15 cellular contexts compared by ENCODE assay signal in the genomic region with DNA sequence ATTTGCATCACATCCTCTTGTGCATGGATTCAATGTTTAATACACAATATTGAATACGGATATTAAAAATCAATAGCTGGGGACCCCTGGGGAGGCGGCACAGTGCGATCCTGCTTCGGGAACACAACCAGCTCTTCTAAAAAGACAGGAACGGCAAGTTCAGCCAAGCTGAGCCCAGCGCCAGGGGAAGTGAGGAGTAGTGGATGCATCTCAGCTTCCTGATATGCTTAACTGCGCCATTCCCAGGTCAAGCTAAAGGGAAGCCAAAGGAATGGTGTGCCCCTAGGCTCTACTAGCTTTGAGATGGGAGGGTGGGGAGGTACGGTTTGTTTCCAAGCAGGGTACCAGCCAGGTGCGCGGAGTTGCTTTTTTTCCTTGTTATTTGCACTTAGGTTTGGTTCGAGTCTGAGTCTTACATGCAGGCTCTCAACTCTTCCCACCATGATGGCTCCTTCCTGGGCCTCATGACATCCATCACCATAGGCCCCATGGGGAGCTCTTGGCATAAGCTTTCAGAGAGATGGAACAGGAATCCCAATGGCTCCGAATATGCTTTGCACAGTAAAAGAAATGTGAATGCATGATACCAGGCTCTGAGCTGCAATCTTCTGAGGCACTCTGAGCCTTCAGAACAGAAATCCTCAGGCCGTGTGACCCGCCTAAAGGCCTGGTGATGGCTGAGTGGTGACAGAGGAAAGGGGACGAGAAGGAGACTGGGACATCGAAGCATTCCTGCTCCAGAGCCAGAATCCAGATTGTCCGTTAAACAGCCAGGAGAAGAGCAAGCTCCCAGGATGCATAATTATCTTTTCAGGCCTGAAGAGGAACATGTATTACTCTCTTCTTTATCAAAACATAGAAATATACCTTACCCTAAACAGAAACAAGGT. TPM values are rescaled to one million over a fixed set of nuclear protein-coding genes. Genes with fewer than 3 reads are reported as not detected.
DNase-seq lines count a peak whose midpoint lies in the region; ATAC-seq, FAIRE-seq and TF ChIP-seq lines count a peak whose summit lies in the region.
"Had no signal": no experiment of that assay in that cellular context is flagged by ENCODE, and none has a peak within 500 bp of the region (broad histone marks: within the 10 kb centered on the region; RNA-seq: fewer than 3 reads in every experiment).

No MANE protein-coding gene starts in this region.

- H3K9me3 ChIP-seq in cardiac muscle cell (ENCODE audit: low read depth) (no peaks in the 10 kb centered on the region), SK-N-MC (ENCODE audit: low read depth, low read length) (no peaks in the 10 kb centered on the region), iPS-20b (ENCODE audit: insufficient read depth, low read depth, low read length) (no peaks in the 10 kb centered on the region)
- H3K9me3 ChIP-seq: breast epithelium, tibial artery had no signal

- TF ChIP-seq CTCF in cardiac muscle cell (IDR thresholded peaks at IDR 0.05; ENCODE audit: low read depth, low read length) (no peak), D721Med (IDR thresholded peaks at IDR 0.05; ENCODE audit: insufficient read depth, missing control alignments) (no peak)

- H3K4me1 ChIP-seq in cardiac muscle cell (ENCODE audit: low read depth) (peaks cover 49% of the 10 kb centered on the region), iPS-20b (ENCODE audit: insufficient read depth, low read length) (peaks cover 16% of the 10 kb centered on the region; the same call in 1 of the 2 replicates)
- H3K4me1 ChIP-seq: breast epithelium had no signal

- peak overlapping the region; percentile 89 for H3K27ac Mint-ChIP-seq in stimulated activated naive B cell treated with anti-CD40 and anti-IgM and Interleukin-4, amounts not matched to agents 10 μg/mL and 1 μg/mL and 100 μg/mL, for 72 hours
- H3K27ac Mint-ChIP-seq: activated CD4-positive, alpha-beta T cell treated with anti-CD3 and anti-CD28 coated beads, Interleukin-2, amount 10 ng/mL, durations not matched to agents 24 days and 14 days; activated naive CD4-positive, alpha-beta T cell treated with anti-CD3 and anti-CD28 coated beads, Interleukin-2, amount 50 U/mL, for 24 hours had no signal

- H3K4me3 ChIP-seq in cardiac muscle cell (no peak overlapping the region), SK-N-MC (peak overlapping the region; percentile 59), iPS-20b (ENCODE audit: low read length) (peak overlapping the region; percentile 72; the same call in 1 of the 2 replicates)
- H3K4me3 ChIP-seq: breast epithelium, tibial artery had no signal

- no peaks in the 10 kb centered on the region for H3K9me3 Mint-ChIP-seq in stimulated activated naive B cell treated with anti-CD40 and anti-IgM and Interleukin-4, amounts not matched to agents 10 μg/mL and 1 μg/mL and 100 μg/mL, for 72 hours
- no peaks in the 10 kb centered on the region for H3K9me3 Mint-ChIP-seq in activated T-cell treated with anti-CD3 and anti-CD28 coated beads, Interleukin-2, amount 50 U/mL, for 4 hours
- H3K9me3 Mint-ChIP-seq: activated CD4-positive, alpha-beta T cell treated with anti-CD3 and anti-CD28 coated beads, Interleukin-2, amount 10 ng/mL, durations not matched to agents 24 days and 14 days; activated naive CD4-positive, alpha-beta T cell treated with anti-CD3 and anti-CD28 coated beads, Interleukin-2, amount 50 U/mL, for 24 hours had no signal

- FAIRE-seq in D721Med (lab: Jason Lieb, UNC), result no peak

- peaks cover 0 to 6% of the 10 kb centered on the region in 2 donors for H3K36me3 Mint-ChIP-seq in stimulated activated naive B cell treated with anti-CD40 and anti-IgM and Interleukin-4, amounts not matched to agents 10 μg/mL and 1 μg/mL and 100 μg/mL, for 72 hours
- H3K36me3 Mint-ChIP-seq in activated T-cell treated with anti-CD3 and anti-CD28 coated beads, Interleukin-2, amount 50 U/mL, for 4 hours (ENCODE audit: insufficient read depth), result no peaks in the 10 kb centered on the region
- H3K36me3 Mint-ChIP-seq: activated naive CD4-positive, alpha-beta T cell treated with anti-CD3 and anti-CD28 coated beads, Interleukin-2, amount 50 U/mL, for 24 hours had no signal

- DNase-seq in cardiac muscle cell (ENCODE audit: low read depth in 1 of 2, low spot score in 1 of 2) (peak in 1 of 2 donors; percentile 82), Right ventricle myocardium inferior (ENCODE audit: missing footprints) (no peak), SK-N-MC (ENCODE audit: low read depth, low spot score) (no peak), NAMALWA (ENCODE audit: low spot score) (no peak), D721Med (ENCODE audit: insufficient read length, low spot score) (no peak)
- DNase-seq in stimulated activated naive B cell treated with anti-CD40 and anti-IgM and Interleukin-4, amounts not matched to agents 10 μg/mL and 1 μg/mL and 100 μg/mL, for 72 hours, result no peak
- no peak for DNase-seq in activated T-cell treated with anti-CD3 and anti-CD28 coated beads, Interleukin-2, amount 50 U/mL, for 4 hours
- DNase-seq: activated CD4-positive, alpha-beta T cell treated with anti-CD3 and anti-CD28 coated beads, Interleukin-2, amount 10 ng/mL, durations not matched to agents 24 days and 14 days; NCI-H146; NCI-H226; tibial artery had no signal

- intact Hi-C loops in Right ventricle myocardium inferior (cut with DNase I), result loop anchor here (5.0 kb wide), 3 partner anchors 137 to 412 kb away; no protein-coding TSS in a partner anchor

- ATAC-seq in Right ventricle myocardium inferior, result no peak
- no peak for ATAC-seq in stimulated activated naive B cell treated with anti-CD40 and anti-IgM and Interleukin-4, amounts not matched to agents 10 μg/mL and 1 μg/mL and 100 μg/mL, for 72 hours (replicated peaks)
- ATAC-seq in activated T-cell treated with anti-CD3 and anti-CD28 coated beads, Interleukin-2, amount 50 U/mL, for 4 hours, result no peak
- ATAC-seq: HCT116 had no signal

- H3K36me3 ChIP-seq in cardiac muscle cell (no peaks in the 10 kb centered on the region), SK-N-MC (ENCODE audit: insufficient read depth, low read length) (no peaks in the 10 kb centered on the region), iPS-20b (ENCODE audit: insufficient read depth, low read depth, low read length) (no peaks in the 10 kb centered on the region)
- H3K36me3 ChIP-seq: breast epithelium, tibial artery had no signal

- peaks cover 40 to 71% of the 10 kb centered on the region in 2 donors for H3K4me1 Mint-ChIP-seq in stimulated activated naive B cell treated with anti-CD40 and anti-IgM and Interleukin-4, amounts not matched to agents 10 μg/mL and 1 μg/mL and 100 μg/mL, for 72 hours
- peaks cover 14% of the 10 kb centered on the region for H3K4me1 Mint-ChIP-seq in activated T-cell treated with anti-CD3 and anti-CD28 coated beads, Interleukin-2, amount 50 U/mL, for 4 hours (ENCODE audit: low read depth)

- H3K27me3 ChIP-seq in cardiac muscle cell (peaks cover 35% of the 10 kb centered on the region), iPS-20b (ENCODE audit: insufficient read depth, low read length) (peaks cover 78% of the 10 kb centered on the region)
- H3K27me3 ChIP-seq: tibial artery had no signal

- peak overlapping the region; percentile 58 to 60 for H3K4me3 Mint-ChIP-seq in stimulated activated naive B cell treated with anti-CD40 and anti-IgM and Interleukin-4, amounts not matched to agents 10 μg/mL and 1 μg/mL and 100 μg/mL, for 72 hours
- no peak overlapping the region for H3K4me3 Mint-ChIP-seq in activated T-cell treated with anti-CD3 and anti-CD28 coated beads, Interleukin-2, amount 50 U/mL, for 4 hours
- H3K4me3 Mint-ChIP-seq: activated CD4-positive, alpha-beta T cell treated with anti-CD3 and anti-CD28 coated beads, Interleukin-2, amount 10 ng/mL, durations not matched to agents 24 days and 14 days; activated naive CD4-positive, alpha-beta T cell treated with anti-CD3 and anti-CD28 coated beads, Interleukin-2, amount 50 U/mL, for 24 hours had no signal

- H3K27ac ChIP-seq in cardiac muscle cell, result peak overlapping the region; percentile 32
- H3K27ac ChIP-seq in SK-N-MC, result peak overlapping the region; percentile 69; the same call in 1 of the 2 replicates
- H3K27ac ChIP-seq in iPS-20b (ENCODE audit: low read length), result no peak overlapping the region
- H3K27ac ChIP-seq: tibial artery had no signal

- peaks cover 0 to 35% of the 10 kb centered on the region in 2 donors for H3K27me3 Mint-ChIP-seq in stimulated activated naive B cell treated with anti-CD40 and anti-IgM and Interleukin-4, amounts not matched to agents 10 μg/mL and 1 μg/mL and 100 μg/mL, for 72 hours
- H3K27me3 Mint-ChIP-seq in activated T-cell treated with anti-CD3 and anti-CD28 coated beads, Interleukin-2, amount 50 U/mL, for 4 hours (ENCODE audit: low read depth), result no peaks in the 10 kb centered on the region
- H3K27me3 Mint-ChIP-seq: activated naive CD4-positive, alpha-beta T cell treated with anti-CD3 and anti-CD28 coated beads, Interleukin-2, amount 50 U/mL, for 24 hours had no signal

- H3K9ac ChIP-seq in SK-N-MC (ENCODE audit: insufficient read length) (no peak overlapping the region), iPS-20b (ENCODE audit: low read depth, low read length) (no peak overlapping the region)

RNA-seq across cellular contexts. Expression of a gene that starts 51.8 kb away (rescaled TPM):
- total RNA-seq in cardiac muscle cell (56.3 and 90.5 TPM in 2 replicates), Right ventricle myocardium inferior (16.9 TPM)
- polyA plus RNA-seq in cardiac muscle cell, result 30.0 and 43.1 TPM in 2 replicates
- 10 to 100 TPM; 53.4 to 58.5 (median 54.5) TPM for total RNA-seq in activated T-cell treated with anti-CD3 and anti-CD28 coated beads, Interleukin-2, amount 50 U/mL, for 4 hours
